In genomic region chr4:2591189-2591588, GRCh38 we compare ENCODE assay signal across 10 cellular contexts. TPM values are rescaled to one million over a fixed set of nuclear protein-coding genes. Genes with fewer than 3 reads are reported as not detected.
DNase-seq lines count a peak whose midpoint lies in the region; ATAC-seq, FAIRE-seq and TF ChIP-seq lines count a peak whose summit lies in the region.
"Had no signal": no experiment of that assay in that cellular context is flagged by ENCODE, and none has a peak within 500 bp of the region (broad histone marks: within the 10 kb centered on the region; RNA-seq: fewer than 3 reads in every experiment).

No MANE protein-coding gene starts in this region.

- H2AK5ac ChIP-seq in H1 (ENCODE audit: low read depth, low read length) = no peak overlapping the region

- no peak for TF ChIP-seq POLR2A in H1 (IDR thresholded peaks at IDR 0.05; ENCODE audit: control extremely low read depth in 1 of 2, low read depth in 2 of 2, low read length in 2 of 2)

- no TSS peak for BruUV-seq in PC-3 (replicated peaks; lab: Mats Ljungman, UMichigan)

- H3K9me3 Mint-ChIP-seq in CD4-positive, alpha-beta T cell = no peaks in the 10 kb centered on the region
- no peaks in the 10 kb centered on the region for H3K9me3 Mint-ChIP-seq in natural killer cell treated with Interleukin-12 subunit alpha and Interleukin-12 subunit beta and Interleukin-15 and Interleukin-18, amount 100 ng/mL, for 72 hours

- CTCF ChIA-PET in CD4-positive, alpha-beta T cell (lab: Charles Lee) = no interaction called here
- CTCF ChIA-PET in H1 (lab: Charles Lee; ENCODE audit: partially characterized antibody) = interaction anchor here (0.6 kb wide), 1 partner anchor 117 kb away, joined by 3 read pairs; no protein-coding TSS in a partner anchor
- CTCF ChIA-PET in PC-3 (lab: Charles Lee) = no interaction called here

- no peak overlapping the region for H3K27ac ChIP-seq in CD4-positive, alpha-beta T cell (ENCODE audit: low read depth, low read length)
- H3K27ac ChIP-seq in H1 (ENCODE audit: low read depth, low read length) = no peak overlapping the region
- H3K27ac ChIP-seq in PC-3 (ENCODE audit: low read length) = no peak overlapping the region

- H3K79me2 ChIP-seq in H1 (ENCODE audit: control insufficient read depth in 1 of 2, insufficient read depth in 2 of 2, low read length in 2 of 2) (peaks cover 5 to 93% of the 10 kb centered on the region in 2 experiments; a peak in 3 of 4 replicates), PC-3 (ENCODE audit: low read length) (peaks cover 99% of the 10 kb centered on the region)

- peaks cover 7 to 28% (median 18%) of the 10 kb centered on the region in 4 experiments for H3K4me1 ChIP-seq in H1 (replicated peaks in 1 of 4; ENCODE audit: control insufficient read depth in 3 of 4, insufficient read depth in 4 of 4, low read length in 3 of 4)
- no peaks in the 10 kb centered on the region for H3K4me1 ChIP-seq in PC-3 (ENCODE audit: insufficient read depth, low read length)

- no peak overlapping the region for H2BK5ac ChIP-seq in H1 (ENCODE audit: low read depth, low read length)

- H3K9me2 ChIP-seq in PC-3 (replicated peaks; ENCODE audit: low read length) = no peaks in the 10 kb centered on the region

- 42% methylated on average over 8 of the region's 8 CpGs; no CpG with 5 or more reads in 1 of the 2 experiments for WGBS in H1 (ENCODE audit: extremely low coverage in 1 of 2, insufficient coverage in 1 of 2, insufficient read length in 1 of 2, insufficient replicate concordance in 2 of 2, low coverage in 1 of 2, low lambda C conversion rate in 2 of 2, missing lambda C conversion rate in 1 of 2), 2 experiments

- no peak overlapping the region for H3K18ac ChIP-seq in H1 (ENCODE audit: extremely low read depth, low read length)

- H4K20me1 ChIP-seq in H1 (replicated peaks in 1 of 2; ENCODE audit: control insufficient read depth in 1 of 2, insufficient read depth in 2 of 2, low read length in 2 of 2) (peaks cover 9 to 16% of the 10 kb centered on the region in 2 experiments), PC-3 (ENCODE audit: low read length) (peaks cover 27% of the 10 kb centered on the region; the same call in 1 of the 2 replicates)

- peaks cover 83% of the 10 kb centered on the region for H3K4me1 Mint-ChIP-seq in CD4-positive, alpha-beta T cell (ENCODE audit: low read depth)
- peaks cover 55 to 60% of the 10 kb centered on the region in 2 donors for H3K4me1 Mint-ChIP-seq in natural killer cell treated with Interleukin-12 subunit alpha and Interleukin-12 subunit beta and Interleukin-15 and Interleukin-18, amount 100 ng/mL, for 72 hours (ENCODE audit: low read depth in 2 of 2)

- TF ChIP-seq EP300 in H1 (IDR thresholded peaks at IDR 0.05; ENCODE audit: borderline replicate concordance in 1 of 2, low read depth in 2 of 2, low read length in 2 of 2) = no peak

- no peaks in the 10 kb centered on the region for H3K27me3 ChIP-seq in CD4-positive, alpha-beta T cell (ENCODE audit: control insufficient read depth, insufficient read depth, low read length)
- H3K27me3 ChIP-seq in H1 (replicated peaks in 1 of 4; ENCODE audit: control insufficient read depth in 3 of 4, extremely low read depth in 1 of 4, insufficient read depth in 3 of 4, low read length in 3 of 4) (no peaks in the 10 kb centered on the region), PC-3 (ENCODE audit: low read length) (no peaks in the 10 kb centered on the region)

- no peak overlapping the region for H4K5ac ChIP-seq in H1 (ENCODE audit: insufficient read length, low read depth, low read length)

- POLR2A ChIA-PET in CD4-positive, alpha-beta T cell (lab: Charles Lee) = no interaction called here
- POLR2A ChIA-PET in H1 (lab: Charles Lee; ENCODE audit: partially characterized antibody) = interaction anchor here (0.6 kb wide), 2 partner anchors 65 to 311 kb away, joined by 3 read pairs; no protein-coding TSS in a partner anchor
- POLR2A ChIA-PET in PC-3 (lab: Charles Lee; ENCODE audit: unreplicated experiment) = no interaction called here

- H3K14ac ChIP-seq in H1 (ENCODE audit: insufficient read length) = no peak overlapping the region

- FAIRE-seq in H1 (lab: Jason Lieb, UNC) = no peak

- H3K9ac ChIP-seq in H1 (replicated peaks in 1 of 4; ENCODE audit: extremely low read depth in 1 of 4, low read depth in 3 of 4, low read length in 3 of 4) (no peak overlapping the region), PC-3 (ENCODE audit: low read length) (no peak overlapping the region)

- H3K36me3 Mint-ChIP-seq in CD4-positive, alpha-beta T cell (ENCODE audit: low read depth) = peaks cover 5% of the 10 kb centered on the region
- H3K36me3 Mint-ChIP-seq in natural killer cell treated with Interleukin-12 subunit alpha and Interleukin-12 subunit beta and Interleukin-15 and Interleukin-18, amount 100 ng/mL, for 72 hours = no peaks in the 10 kb centered on the region

- H3K4ac ChIP-seq in H1 (replicated peaks; ENCODE audit: insufficient read length, low read depth, low read length) = no peak overlapping the region

- H3K9me3 ChIP-seq in CD4-positive, alpha-beta T cell (ENCODE audit: control insufficient read depth, low read length) = no peaks in the 10 kb centered on the region
- H3K9me3 ChIP-seq in H1 (ENCODE audit: insufficient read depth in 2 of 2, low read depth in 1 of 2, low read length in 1 of 2) (no peaks in the 10 kb centered on the region), PC-3 (ENCODE audit: low read length) (no peaks in the 10 kb centered on the region)

- no peak overlapping the region for H2BK20ac ChIP-seq in H1 (ENCODE audit: low read length)

- no peak for TF ChIP-seq RAD21 in H1 (IDR thresholded peaks at IDR 0.05 in 1 of 2, conservative IDR thresholded peaks at IDR 0.05 in 1 of 2; ENCODE audit: low read depth in 2 of 2, low read length in 2 of 2)

- H2BK120ac ChIP-seq in H1 (replicated peaks; ENCODE audit: low read depth, low read length) = no peak overlapping the region

- H2BK15ac ChIP-seq in H1 (ENCODE audit: low read length) = no peak overlapping the region

- peak overlapping the region; percentile 18 for H3K4me3 Mint-ChIP-seq in CD4-positive, alpha-beta T cell
- H3K4me3 Mint-ChIP-seq in natural killer cell treated with Interleukin-12 subunit alpha and Interleukin-12 subunit beta and Interleukin-15 and Interleukin-18, amount 100 ng/mL, for 72 hours = peak overlapping the region; percentile 31

- TF ChIP-seq CTCF in CD4-positive, alpha-beta T cell (IDR thresholded peaks at IDR 0.05) = no peak
- TF ChIP-seq CTCF in H1 (IDR thresholded peaks at IDR 0.05; ENCODE audit: control extremely low read depth in 1 of 3, insufficient read depth in 1 of 3, low read depth in 1 of 3, low read length in 3 of 3) = no peak
- TF ChIP-seq CTCF in PC-3 (conservative IDR thresholded peaks at IDR 0.05; ENCODE audit: low read depth, low read length) = no peak

- no peaks in the 10 kb centered on the region for H3F3A ChIP-seq in PC-3 (ENCODE audit: low read length, unreplicated experiment)

- no peaks in the 10 kb centered on the region for H3K27me3 Mint-ChIP-seq in CD4-positive, alpha-beta T cell
- no peaks in the 10 kb centered on the region for H3K27me3 Mint-ChIP-seq in natural killer cell treated with Interleukin-12 subunit alpha and Interleukin-12 subunit beta and Interleukin-15 and Interleukin-18, amount 100 ng/mL, for 72 hours

- ATAC-seq in CD4-positive, alpha-beta T cell (ENCODE audit: poor library complexity) = no peak
- peak; percentile 61 to 78 for ATAC-seq in natural killer cell treated with Interleukin-12 subunit alpha and Interleukin-12 subunit beta and Interleukin-15 and Interleukin-18, amount 100 ng/mL, for 72 hours
- ATAC-seq in HG03097 (IDR thresholded peaks at IDR 0.05; ENCODE audit: low FRiP score, unreplicated experiment) (no peak), PC-3 (no peak), HG02884 (IDR thresholded peaks at IDR 0.05; ENCODE audit: unreplicated experiment) (no peak)

- H3K23me2 ChIP-seq in H1 (ENCODE audit: low read depth, low read length) = no peaks in the 10 kb centered on the region

- H3K23ac ChIP-seq in H1 (ENCODE audit: insufficient read length) = no peak overlapping the region

- peak overlapping the region; percentile 2 to 15; a peak in 1 of 4 replicates for H3K4me2 ChIP-seq in H1 (ENCODE audit: insufficient read depth in 1 of 2, low read depth in 2 of 2, low read length in 2 of 2)
- H3K4me2 ChIP-seq in PC-3 (ENCODE audit: low read length) = no peak overlapping the region

- H3K36me3 ChIP-seq in H1 (ENCODE audit: control insufficient read depth in 2 of 4, insufficient read depth in 4 of 4, low read length in 3 of 4) (no peaks in the 10 kb centered on the region), PC-3 (ENCODE audit: low read depth, low read length) (no peaks in the 10 kb centered on the region)

- no peak overlapping the region for H3K56ac ChIP-seq in H1 (replicated peaks; ENCODE audit: insufficient read length, low read depth, low read length)

- H3K4me3 ChIP-seq in H1 (ENCODE audit: extremely low read depth in 1 of 4, insufficient read depth in 2 of 4, low read depth in 3 of 4, low read length in 4 of 4) = no peak overlapping the region
- no peak overlapping the region for H3K4me3 ChIP-seq in PC-3 (ENCODE audit: low read length)

- DNase-seq in CD4-positive, alpha-beta T cell = no peak
- DNase-seq in NCI-H226 (peak; percentile 45), H1 (ENCODE audit: low read depth in 1 of 2, low spot score in 2 of 2) (peak in 1 of 2 experiments; percentile 33), NCI-H187 (lab: John Stamatoyannopoulos, UW) (no peak), PC-3 (no peak)
- DNase-seq in natural killer cell treated with Interleukin-12 subunit alpha and Interleukin-12 subunit beta and Interleukin-15 and Interleukin-18, amount 100 ng/mL, for 72 hours (ENCODE audit: low spot score) = no peak
- DNase-seq: kidney glomerular epithelial cell, SIG-M5 had no signal

- H2AFZ ChIP-seq in H1 (ENCODE audit: low read length) = no peak overlapping the region
- H2AFZ ChIP-seq in PC-3 (ENCODE audit: low read length) = no peak overlapping the region

- H3K27ac Mint-ChIP-seq in CD4-positive, alpha-beta T cell = peak overlapping the region; percentile 69
- H3K27ac Mint-ChIP-seq in natural killer cell treated with Interleukin-12 subunit alpha and Interleukin-12 subunit beta and Interleukin-15 and Interleukin-18, amount 100 ng/mL, for 72 hours = peak overlapping the region; percentile 48 to 73

- H4K91ac ChIP-seq in H1 (replicated peaks; ENCODE audit: insufficient read length, low read length) = no peak overlapping the region

- no peak overlapping the region for H2BK12ac ChIP-seq in H1 (ENCODE audit: low read depth, low read length)

- intact Hi-C loops in CD4-positive, alpha-beta T cell (cut with DNase I, micrococcal nuclease) = no loop called here
- intact Hi-C loops in PC-3 (cut with micrococcal nuclease) = no loop called here

- peaks cover 26% of the 10 kb centered on the region for H3K79me1 ChIP-seq in H1 (ENCODE audit: low read depth, low read length)

- H4K8ac ChIP-seq in H1 (ENCODE audit: extremely low read depth, insufficient read depth, low read length) = no peak overlapping the region

RNA-seq across cellular contexts. Expression of gene FAM193A, which starts 54.7 kb away (rescaled TPM):
- total RNA-seq in CD4-positive, alpha-beta T cell = 10 to 100 TPM; 28.4 to 30.0 TPM
- total RNA-seq in H1 (2021; fragmentation: NEBNext Ultra II Directional; extraction: Animal tissue kit (Norgen Biotek cat#: 25700)) = 26.2 and 27.2 TPM in 2 replicates
- 8.7 and 12.5 TPM in 2 replicates for polyA plus RNA-seq in H1 (2011; rRNA removed)
- polyA plus RNA-seq in H1 (2011; cell fraction: cytosol; rRNA removed) = 7.3 TPM
- 20.6 TPM for polyA plus RNA-seq in H1 (2011; cell fraction: nucleus; rRNA removed)
- polyA plus RNA-seq in H1 (2012, experiment 1 of 2) = 16.4 to 18.6 TPM (median 17.4 TPM) in 4 replicates
- polyA plus RNA-seq in H1 (2012, experiment 2 of 2) = 6.2 TPM
- 11.8 TPM for polyA plus RNA-seq in H1 (2013, experiment 1 of 2)
- polyA plus RNA-seq in H1 (2013, experiment 2 of 2) = 11.5 TPM
- polyA minus RNA-seq in H1 (2011; rRNA and poly(A)+ RNA removed) = 17.7 and 19.2 TPM in 2 replicates
- polyA minus RNA-seq in H1 (2011; cell fraction: cytosol; rRNA and poly(A)+ RNA removed) = 21.1 TPM
- polyA minus RNA-seq in H1 (2011; cell fraction: nucleus; rRNA and poly(A)+ RNA removed) = 28.0 TPM
- total RNA-seq in natural killer cell treated with Interleukin-12 subunit alpha and Interleukin-12 subunit beta and Interleukin-15 and Interleukin-18, amount 100 ng/mL, for 72 hours = 10 to 100 TPM; 28.0 to 50.9 TPM
- total RNA-seq in PC-3 (2014; rRNA removed) = 13.6 and 21.5 TPM in 2 replicates

Comparison
In these comparisons a context has a peak if more than half of its experiments do, and no peak if none do; other contexts are left out.
1. ATAC-seq: peak in natural killer cell treated with Interleukin-12 subunit alpha and Interleukin-12 subunit beta and Interleukin-15 and Interleukin-18, amount 100 ng/mL, for 72 hours (2 of 2); none in CD4-positive, alpha-beta T cell (single experiment), HG03097 (single experiment), PC-3 (single experiment) and HG02884 (single experiment).